8 cellular contexts compared by ENCODE assay signal in the genomic region with DNA sequence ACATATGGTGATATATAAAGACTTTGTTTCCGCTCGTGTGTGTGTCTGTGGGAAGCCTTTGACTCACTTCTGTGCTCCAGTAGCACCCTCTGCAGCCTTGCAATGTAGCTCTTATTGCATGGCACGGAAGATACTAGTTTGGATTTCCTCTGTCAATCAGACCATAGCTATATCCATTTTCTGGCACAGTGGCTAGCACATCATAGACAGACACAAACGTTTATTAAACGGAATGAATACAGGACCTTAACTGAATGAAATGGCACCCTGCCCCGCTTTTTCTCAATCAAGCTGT.
A peak's percentile ranks its signal among the peaks of the same experiment; 100 is the strongest.
DNase-seq lines count a peak whose midpoint lies in the region; ATAC-seq, FAIRE-seq and TF ChIP-seq lines count a peak whose summit lies in the region.

No MANE protein-coding gene starts in this region.

- DNase-seq in BJ (ENCODE audit: low read depth): no peak
- peak; percentile 16 for DNase-seq in LoVo (ENCODE audit: low spot score)
- peak; percentile 6 for DNase-seq in activated T-helper 1 cell treated with anti-CD3 and anti-CD28 coated beads, Interleukin-12 subunit alpha, Interleukin-12 subunit beta, Interleukin-2, Interleukin-4 antibody, amounts not matched to agents 30 ng/mL and 10 ng/mL and 1 ng/mL, durations not matched to agents 14 hours and 24 hours and 36 hours (ENCODE audit: low spot score)
- DNase-seq in frontal cortex (ENCODE audit: low spot score in 2 of 2): peak; percentile 5 to 23
- DNase-seq in nucleus accumbens (lab: John Stamatoyannopoulos, UW): peak in 39 of 56 donors; percentile 1 to 75 (median 18)
- no peak for DNase-seq in occipital lobe (lab: John Stamatoyannopoulos, UW)

- CTCF ChIA-PET in BJ (lab: Yijun Ruan, JAX): no interaction called here

- FAIRE-seq in frontal cortex (lab: Jason Lieb, UNC): no peak

- H3K4me1 Mint-ChIP-seq in activated T-helper 1 cell treated with anti-CD3 and anti-CD28 coated beads, Interleukin-12 subunit alpha, Interleukin-12 subunit beta, Interleukin-2, Interleukin-4 antibody, amounts not matched to agents 30 ng/mL and 10 ng/mL and 1 ng/mL, durations not matched to agents 14 hours and 24 hours and 36 hours (ENCODE audit: low read depth): peaks cover 10% of the 10 kb centered on the region

- H3K4me3 ChIP-seq in BJ (ENCODE audit: low read depth, low read length): peak overlapping the region; percentile 59

- POLR2A ChIA-PET in BJ (lab: Charles Lee): no interaction called here

- no peaks in the 10 kb centered on the region for H3K36me3 Mint-ChIP-seq in activated T-helper 1 cell treated with anti-CD3 and anti-CD28 coated beads, Interleukin-12 subunit alpha, Interleukin-12 subunit beta, Interleukin-2, Interleukin-4 antibody, amounts not matched to agents 30 ng/mL and 10 ng/mL and 1 ng/mL, durations not matched to agents 14 hours and 24 hours and 36 hours (ENCODE audit: low read depth)

- no peaks in the 10 kb centered on the region for H3K27me3 ChIP-seq in BJ (ENCODE audit: control insufficient read depth, insufficient read depth, low read length)

- intact Hi-C loops in activated T-helper 1 cell treated with anti-CD3 and anti-CD28 coated beads, Interleukin-12 subunit alpha, Interleukin-12 subunit beta, Interleukin-2, Interleukin-4 antibody, amounts not matched to agents 30 ng/mL and 10 ng/mL and 1 ng/mL, durations not matched to agents 14 hours and 24 hours and 36 hours (cut with micrococcal nuclease): no loop called here

- peak overlapping the region; percentile 79 for H3K27ac Mint-ChIP-seq in activated T-helper 1 cell treated with anti-CD3 and anti-CD28 coated beads, Interleukin-12 subunit alpha, Interleukin-12 subunit beta, Interleukin-2, Interleukin-4 antibody, amounts not matched to agents 30 ng/mL and 10 ng/mL and 1 ng/mL, durations not matched to agents 14 hours and 24 hours and 36 hours

- no peaks in the 10 kb centered on the region for H3K36me3 ChIP-seq in BJ (ENCODE audit: control insufficient read depth, insufficient read depth, low read length)

- no peaks in the 10 kb centered on the region for H3K9me3 Mint-ChIP-seq in activated T-helper 1 cell treated with anti-CD3 and anti-CD28 coated beads, Interleukin-12 subunit alpha, Interleukin-12 subunit beta, Interleukin-2, Interleukin-4 antibody, amounts not matched to agents 30 ng/mL and 10 ng/mL and 1 ng/mL, durations not matched to agents 14 hours and 24 hours and 36 hours

- peak overlapping the region; percentile 95 for H3K4me3 Mint-ChIP-seq in activated T-helper 1 cell treated with anti-CD3 and anti-CD28 coated beads, Interleukin-12 subunit alpha, Interleukin-12 subunit beta, Interleukin-2, Interleukin-4 antibody, amounts not matched to agents 30 ng/mL and 10 ng/mL and 1 ng/mL, durations not matched to agents 14 hours and 24 hours and 36 hours

- peaks cover 9% of the 10 kb centered on the region for H3K27me3 Mint-ChIP-seq in activated T-helper 1 cell treated with anti-CD3 and anti-CD28 coated beads, Interleukin-12 subunit alpha, Interleukin-12 subunit beta, Interleukin-2, Interleukin-4 antibody, amounts not matched to agents 30 ng/mL and 10 ng/mL and 1 ng/mL, durations not matched to agents 14 hours and 24 hours and 36 hours (ENCODE audit: insufficient read depth)

- TF ChIP-seq CTCF in BJ (IDR thresholded peaks at IDR 0.05; ENCODE audit: insufficient read depth, low read depth, low read length): 0 out of 2 replicates have a peak, but pooled peaks have one; percentile 10

- peak; percentile 58 for ATAC-seq in GM19043 (IDR thresholded peaks at IDR 0.05; ENCODE audit: low read depth, unreplicated experiment)
- ATAC-seq in HG03439 (IDR thresholded peaks at IDR 0.05; ENCODE audit: unreplicated experiment): no peak

Comparison
In these comparisons a context has a peak if more than half of its experiments do, and no peak if none do; other contexts are left out.
1. DNase-seq: peak in LoVo (single experiment), activated T-helper 1 cell treated with anti-CD3 and anti-CD28 coated beads, Interleukin-12 subunit alpha, Interleukin-12 subunit beta, Interleukin-2, Interleukin-4 antibody, amounts not matched to agents 30 ng/mL and 10 ng/mL and 1 ng/mL, durations not matched to agents 14 hours and 24 hours and 36 hours (single experiment), frontal cortex (2 of 2) and nucleus accumbens (39 of 56); none in BJ (single experiment) and occipital lobe (single experiment).